In genomic region chr7:5397657-5398237, GRCh38 we compare ENCODE assay signal across 8 cellular contexts. TPM values are rescaled to one million over a fixed set of nuclear protein-coding genes. Genes with fewer than 3 reads are reported as not detected.
DNase-seq lines count a peak whose midpoint lies in the region; ATAC-seq and TF ChIP-seq lines count a peak whose summit lies in the region.

No MANE protein-coding gene starts in this region.

- TF ChIP-seq POLR2A in heart left ventricle (IDR thresholded peaks at IDR 0.05), result no peak

- H3K4me1 Mint-ChIP-seq in T-cell, result peaks cover 30 to 45% (median 31%) of the 10 kb centered on the region in 3 donors

- no peaks in the 10 kb centered on the region for H3K9me3 Mint-ChIP-seq in T-cell

- H3K27me3 ChIP-seq in heart left ventricle (no peaks in the 10 kb centered on the region), upper lobe of right lung (no peaks in the 10 kb centered on the region)

- TF ChIP-seq CTCF in heart left ventricle (IDR thresholded peaks at IDR 0.05) (no peak), upper lobe of right lung (IDR thresholded peaks at IDR 0.05) (no peak)

- no peak for DNase-seq in heart left ventricle
- DNase-seq in left ventricle myocardium superior, result no peak
- DNase-seq in T-cell, result peak in 1 of 34 experiments; percentile 19
- DNase-seq in left lobe of liver (ENCODE audit: low spot score), result no peak
- DNase-seq in upper lobe of right lung, result no peak
- DNase-seq in 8988T, result no peak
- DNase-seq in T1000 (lab: John Stamatoyannopoulos, UW), result no peak
- no peak for DNase-seq in COR-L47 (lab: John Stamatoyannopoulos, UW)

- peak overlapping the region; percentile 68 to 81 (median 77) for H3K4me3 Mint-ChIP-seq in T-cell

- H3K27ac Mint-ChIP-seq in T-cell, result peak overlapping the region; percentile 91 to 94

- H3K4me3 ChIP-seq in heart left ventricle (peak overlapping the region in 3 of 12 donors; percentile 44 to 67 (median 47)), upper lobe of right lung (peak overlapping the region; percentile 65)

- H3K9me3 ChIP-seq in heart left ventricle (no peaks in the 10 kb centered on the region), upper lobe of right lung (no peaks in the 10 kb centered on the region)

- H3K27me3 Mint-ChIP-seq in T-cell, result no peaks in the 10 kb centered on the region

- POLR2A ChIA-PET in T-cell (lab: Charles Lee), result interaction anchor here in 1 of 2 donors (0.6 to 0.9 kb wide), 3 partner anchors 24 to 174 kb away, joined by 3 read pairs; no protein-coding TSS in a partner anchor

- H3K27ac ChIP-seq in heart left ventricle (peak overlapping the region in 9 of 12 donors; percentile 1 to 95 (median 72)), upper lobe of right lung (peak overlapping the region; percentile 91)

- peaks cover 11% of the 10 kb centered on the region for H3K36me3 Mint-ChIP-seq in T-cell

- H3K36me3 ChIP-seq in heart left ventricle (peaks cover 0 to 49% (median 18%) of the 10 kb centered on the region in 9 donors), upper lobe of right lung (peaks cover 18% of the 10 kb centered on the region)

- WGBS in heart left ventricle, 4 donors, result 76 to 87% (median 77%) methylated on average over 13 to 14 of the region's 14 CpGs

- H3K4me1 ChIP-seq in heart left ventricle, result peaks cover 0 to 25% (median 13%) of the 10 kb centered on the region in 12 donors
- H3K4me1 ChIP-seq in upper lobe of right lung, result peaks cover 29% of the 10 kb centered on the region

- ATAC-seq in heart left ventricle (no peak), left ventricle myocardium superior (no peak), T-cell (replicated peaks in 1 of 4) (no peak), left lobe of liver (peak; percentile 20), upper lobe of right lung (no peak)

- CTCF ChIA-PET in T-cell (lab: Charles Lee), result interaction anchor here (0.6 to 1.7 kb wide), 6 partner anchors 25 to 946 kb away, joined by 3 to 9 read pairs (median 4); no protein-coding TSS in a partner anchor

- intact Hi-C loops in heart left ventricle (cut with DNase I), result no loop called here
- intact Hi-C loops in left ventricle myocardium superior (cut with micrococcal nuclease), result no loop called here
- intact Hi-C loops in upper lobe of right lung (cut with DNase I), result no loop called here

RNA-seq across cellular contexts. Expression of gene TNRC18, which starts 25.9 kb away (rescaled TPM):
- total RNA-seq in heart left ventricle (10 to 100 TPM; 23.4 to 66.6 (median 35.4) TPM), left ventricle myocardium superior (29.5 TPM), T-cell (10 to 100 TPM; 58.8 to 71.0 (median 62.6) TPM), left lobe of liver (35.4 TPM), upper lobe of right lung (118 TPM)
- 10 to 100 TPM; 26.7 to 27.6 TPM for polyA plus RNA-seq in heart left ventricle
